23 cellular contexts compared by ENCODE assay signal in genomic region chr22:35866646-35867045, GRCh38.
DNase-seq lines count a peak whose midpoint lies in the region; ATAC-seq and TF ChIP-seq lines count a peak whose summit lies in the region.
"Had no signal": no experiment of that assay in that cellular context is flagged by ENCODE, and none has a peak within 500 bp of the region (broad histone marks: within the 10 kb centered on the region; RNA-seq: fewer than 3 reads in every experiment).

No MANE protein-coding gene starts in this region.

- 30 to 59% methylated on average over 3 of the region's 3 CpGs for WGBS in heart right ventricle, 2 donors
- WGBS in thyroid gland, 2 donors = 69 to 71% methylated on average over 3 of the region's 3 CpGs

- ATAC-seq in heart right ventricle = peak in 4 of 8 donors; percentile 30 to 65 (median 48)
- no peak for ATAC-seq in activated T-cell treated with anti-CD3 and anti-CD28 coated beads, Interleukin-2, amount 50 U/mL, for 72 hours (replicated peaks in 1 of 2)
- ATAC-seq: mucosa of descending colon; stimulated activated naive CD8-positive, alpha-beta T cell treated with anti-CD3 and anti-CD28 coated beads, Interleukin-15, Interleukin-2, amounts not matched to agents 100 U/mL and 50 U/mL, for 24 hours had no signal

- H3K9me3 ChIP-seq in OCI-LY1 (ENCODE audit: low read length) (no peaks in the 10 kb centered on the region), heart right ventricle (no peaks in the 10 kb centered on the region), thyroid gland (no peaks in the 10 kb centered on the region)
- H3K9me3 ChIP-seq: ascending aorta, BE2C, mucosa of descending colon, upper lobe of left lung had no signal

- intact Hi-C loops in heart right ventricle (cut with DNase I) (no loop called here), thyroid gland (cut with DNase I) (no loop called here)

- peaks cover 42% of the 10 kb centered on the region for H3K79me2 ChIP-seq in OCI-LY1 (ENCODE audit: insufficient read depth, low read length)

- H3K4me1 Mint-ChIP-seq in nephron progenitor cell = peaks cover 45% of the 10 kb centered on the region
- no peaks in the 10 kb centered on the region for H3K4me1 Mint-ChIP-seq in activated T-cell treated with anti-CD3 and anti-CD28 coated beads, Interleukin-2, amount 50 U/mL, for 72 hours (ENCODE audit: low read depth)

- no peak overlapping the region for H3K4me3 ChIP-seq in OCI-LY1 (ENCODE audit: low read depth, low read length, poor library complexity, severe bottlenecking)
- no peak overlapping the region for H3K4me3 ChIP-seq in heart right ventricle
- no peak overlapping the region for H3K4me3 ChIP-seq in thyroid gland (replicated peaks in 1 of 3)
- H3K4me3 ChIP-seq: ascending aorta, mucosa of descending colon, upper lobe of left lung had no signal

- no peaks in the 10 kb centered on the region for H3K27me3 Mint-ChIP-seq in nephron progenitor cell (ENCODE audit: low read depth, poor library complexity)
- no peaks in the 10 kb centered on the region for H3K27me3 Mint-ChIP-seq in activated T-cell treated with anti-CD3 and anti-CD28 coated beads, Interleukin-2, amount 50 U/mL, for 72 hours (ENCODE audit: low read depth)

- H3K4me3 Mint-ChIP-seq in nephron progenitor cell = no peak overlapping the region
- no peak overlapping the region for H3K4me3 Mint-ChIP-seq in activated T-cell treated with anti-CD3 and anti-CD28 coated beads, Interleukin-2, amount 50 U/mL, for 72 hours
- H3K4me3 Mint-ChIP-seq: endodermal cell had no signal

- no peak for TF ChIP-seq CTCF in OCI-LY1 (IDR thresholded peaks at IDR 0.05; ENCODE audit: low read length)
- no peak for TF ChIP-seq CTCF in heart right ventricle (IDR thresholded peaks at IDR 0.05)
- no peak for TF ChIP-seq CTCF in nephron progenitor cell (IDR thresholded peaks at IDR 0.05)
- no peak for TF ChIP-seq CTCF in thyroid gland (IDR thresholded peaks at IDR 0.05)

- no peaks in the 10 kb centered on the region; the same call in 1 of the 2 replicates for H3F3A ChIP-seq in OCI-LY1 (ENCODE audit: insufficient read depth, low read length)

- TF ChIP-seq POLR2A in thyroid gland (IDR thresholded peaks at IDR 0.05) = no peak

- H3K36me3 ChIP-seq in OCI-LY1 (ENCODE audit: insufficient read depth, low read length) (no peaks in the 10 kb centered on the region), heart right ventricle (no peaks in the 10 kb centered on the region), thyroid gland (no peaks in the 10 kb centered on the region)
- H3K36me3 ChIP-seq: ascending aorta, BE2C, upper lobe of left lung had no signal

- H3K4me1 ChIP-seq in OCI-LY1 (ENCODE audit: insufficient read depth, low read length, severe bottlenecking) (peaks cover 99% of the 10 kb centered on the region), heart right ventricle (peaks cover 3 to 93% (median 72%) of the 10 kb centered on the region in 9 donors), thyroid gland (peaks cover 16 to 27% of the 10 kb centered on the region in 2 donors)

- H3K27ac ChIP-seq in OCI-LY1 (ENCODE audit: low read depth, low read length, poor library complexity, severe bottlenecking) (peak overlapping the region; percentile 86), heart right ventricle (peak overlapping the region in 6 of 10 donors; percentile 19 to 59 (median 37)), thyroid gland (peak overlapping the region in 1 of 3 donors; percentile 20)
- H3K27ac ChIP-seq: upper lobe of left lung had no signal

- H2AFZ ChIP-seq in OCI-LY1 (ENCODE audit: low read length) = no peak overlapping the region

- no peaks in the 10 kb centered on the region for H3K27me3 ChIP-seq in OCI-LY1 (ENCODE audit: insufficient read depth, low read length)
- H3K27me3 ChIP-seq in heart right ventricle = no peaks in the 10 kb centered on the region
- H3K27me3 ChIP-seq in thyroid gland = no peaks in the 10 kb centered on the region
- H3K27me3 ChIP-seq: ascending aorta, BE2C, upper lobe of left lung had no signal

- H3K36me3 Mint-ChIP-seq in nephron progenitor cell (ENCODE audit: low read depth) = no peaks in the 10 kb centered on the region
- H3K36me3 Mint-ChIP-seq in activated T-cell treated with anti-CD3 and anti-CD28 coated beads, Interleukin-2, amount 50 U/mL, for 72 hours (ENCODE audit: insufficient read depth in 2 of 2) = no peaks in the 10 kb centered on the region

- DNase-seq in heart right ventricle = no peak
- DNase-seq in nephron progenitor cell = no peak
- DNase-seq in thyroid gland = peak; percentile 37 to 38
- no peak for DNase-seq in effector CD8-positive, alpha-beta T cell (lab: John Stamatoyannopoulos, UW)
- DNase-seq in germinal center (ENCODE audit: low spot score) = no peak
- no peak for DNase-seq in activated T-cell treated with anti-CD3 and anti-CD28 coated beads, Interleukin-2, amount 50 U/mL, for 72 hours
- DNase-seq: activated CD4-positive, alpha-beta T cell treated with anti-CD3 and anti-CD28 coated beads, Interleukin-2, amount 50 U/mL, for 4 hours; activated naive CD4-positive, alpha-beta T cell; BE2C; COR-L47; endodermal cell; GOT3; mucosa of descending colon; NCI-H1092 treated with DMSO at 0.1 percent for 48 hours; NCI-H2107; NCI-H526; occipital lobe; SHP77 treated with DMSO at 0.1 percent for 48 hours; stimulated activated CD4-positive, alpha-beta T cell treated with anti-CD3 and anti-CD28 coated beads, Interleukin-2, amount 100 ng/mL, for 24 hours; stimulated activated naive CD8-positive, alpha-beta T cell treated with anti-CD3 and anti-CD28 coated beads, Interleukin-15, Interleukin-2, amounts not matched to agents 100 U/mL and 50 U/mL, for 24 hours; upper lobe of left lung had no signal

- peak overlapping the region; percentile 12 for H3K27ac Mint-ChIP-seq in nephron progenitor cell
- no peak overlapping the region for H3K27ac Mint-ChIP-seq in activated T-cell treated with anti-CD3 and anti-CD28 coated beads, Interleukin-2, amount 50 U/mL, for 72 hours
- H3K27ac Mint-ChIP-seq: endodermal cell had no signal

- peak overlapping the region; percentile 26; the same call in 1 of the 2 replicates for H3K4me2 ChIP-seq in OCI-LY1 (ENCODE audit: low read length)

- no peaks in the 10 kb centered on the region for H3K9me3 Mint-ChIP-seq in nephron progenitor cell
- H3K9me3 Mint-ChIP-seq in activated T-cell treated with anti-CD3 and anti-CD28 coated beads, Interleukin-2, amount 50 U/mL, for 72 hours = no peaks in the 10 kb centered on the region
- H3K9me3 Mint-ChIP-seq: endodermal cell had no signal

- peak overlapping the region; percentile 45 for H3K9ac ChIP-seq in OCI-LY1 (ENCODE audit: low read length)

- no peaks in the 10 kb centered on the region for H4K20me1 ChIP-seq in OCI-LY1 (ENCODE audit: insufficient read depth, low read length)

- no peaks in the 10 kb centered on the region for H3K9me2 ChIP-seq in OCI-LY1 (ENCODE audit: low read depth, low read length)

Comparison
In these comparisons a context has a peak if more than half of its experiments do, and no peak if none do; other contexts are left out.
1. DNase-seq: peak in thyroid gland (2 of 2); none in heart right ventricle (0 of 2), nephron progenitor cell (single experiment), effector CD8-positive, alpha-beta T cell (single experiment), germinal center (single experiment) and activated T-cell treated with anti-CD3 and anti-CD28 coated beads, Interleukin-2, amount 50 U/mL, for 72 hours (0 of 2).